ENCODE assay signal across 9 cellular contexts in genomic region chr11:65612691-65613090, GRCh38. TPM values are rescaled to one million over a fixed set of nuclear protein-coding genes. Genes with fewer than 3 reads are reported as not detected.
DNase-seq lines count a peak whose midpoint lies in the region; ATAC-seq and TF ChIP-seq lines count a peak whose summit lies in the region.
"Had no signal": no experiment of that assay in that cellular context is flagged by ENCODE, and none has a peak within 500 bp of the region (broad histone marks: within the 10 kb centered on the region; RNA-seq: fewer than 3 reads in every experiment).

No MANE protein-coding gene starts in this region.

- CTCF ChIA-PET in HCT116 (lab: Charles Lee): interaction anchor here (0.5 kb wide), 1 partner anchor 72 kb away, joined by 3 read pairs; no protein-coding TSS in a partner anchor
- CTCF ChIA-PET in activated CD8-positive, alpha-beta T cell treated with anti-CD3 and anti-CD28 coated beads for 36 hours (lab: Charles Lee): interaction anchor here (0.9 to 6.0 kb wide), 6 partner anchors 13 to 41 kb away, joined by 3 to 47 read pairs (median 8); partner anchors contain the start of genes EHBP1L1, FAM89B, KCNK7 and ZNRD2

- H3K4me2 ChIP-seq in HCT116 (ENCODE audit: low read length): peak overlapping the region; percentile 67

- H4K20me1 ChIP-seq in HCT116 (ENCODE audit: insufficient read depth): no peaks in the 10 kb centered on the region

- RAD21 ChIA-PET in HCT116 (lab: Charles Lee; ENCODE audit: low non-redundant PET in 1 of 2, low total read pairs in 2 of 2, uncharacterized antibody in 2 of 2, unreplicated experiment in 2 of 2): no interaction called here

- TF ChIP-seq RAD21 in HCT116 (IDR thresholded peaks at IDR 0.05; ENCODE audit: low read depth): no peak

- H3K4me3 ChIP-seq in HCT116 (replicated peaks in 1 of 2; ENCODE audit: low read depth in 1 of 2, low read length in 2 of 2) (peak overlapping the region; percentile 64 to 98), iPS-18c (ENCODE audit: insufficient read depth, low read depth, low read length) (peak overlapping the region; percentile 6; the same call in 1 of the 2 replicates), mucosa of descending colon (no peak overlapping the region)

- H3K27ac ChIP-seq in HCT116 (ENCODE audit: low read depth, low read length): peak overlapping the region; percentile 50; the same call in 1 of the 2 replicates

- H3K4me1 ChIP-seq in HCT116 (ENCODE audit: control insufficient read depth in 1 of 2, insufficient read depth in 2 of 2, low read length in 2 of 2): peaks cover 10 to 58% of the 10 kb centered on the region in 2 experiments
- H3K4me1 ChIP-seq in mucosa of descending colon (ENCODE audit: low read depth): peaks cover 34% of the 10 kb centered on the region

- DNase-seq in HCT116 (ENCODE audit: low read depth, low spot score) (no peak), posterior vena cava (ENCODE audit: low spot score) (no peak), mucosa of descending colon (no peak), GF-D8 (lab: John Stamatoyannopoulos, UW) (no peak)
- DNase-seq in activated CD8-positive, alpha-beta T cell treated with anti-CD3 and anti-CD28 coated beads for 36 hours: no peak
- no peak for DNase-seq in stimulated activated effector memory CD8-positive, alpha-beta T cell treated with anti-CD3 and anti-CD28 coated beads, Interleukin-12 subunit alpha, Interleukin-12 subunit beta, amount 100 ng/mL, for 72 hours (ENCODE audit: low spot score in 2 of 2)

- peak overlapping the region; percentile 84; the same call in 1 of the 2 replicates for H3K9ac ChIP-seq in HCT116 (ENCODE audit: low read length)

- intact Hi-C loops in HCT116 (cut with micrococcal nuclease) (no loop called here), posterior vena cava (cut with DNase I) (loop anchor here in 1 of 2 donors (5.0 kb wide), 1 partner anchor 35 kb away; the partner anchor contains the start of gene EHBP1L1), mucosa of descending colon (cut with DNase I, micrococcal nuclease) (no loop called here)
- intact Hi-C loops in activated CD8-positive, alpha-beta T cell treated with anti-CD3 and anti-CD28 coated beads for 36 hours (cut with micrococcal nuclease): no loop called here

- no TSS peak for BruUV-seq in HCT116 (replicated peaks; lab: Mats Ljungman, UMichigan)

- H3K27me3 Mint-ChIP-seq in activated CD8-positive, alpha-beta T cell treated with anti-CD3 and anti-CD28 coated beads for 36 hours: no peaks in the 10 kb centered on the region

- peak overlapping the region; percentile 88 for H3K27ac Mint-ChIP-seq in activated CD8-positive, alpha-beta T cell treated with anti-CD3 and anti-CD28 coated beads for 36 hours
- H3K27ac Mint-ChIP-seq in stimulated activated effector memory CD8-positive, alpha-beta T cell treated with anti-CD3 and anti-CD28 coated beads, Interleukin-12 subunit alpha, Interleukin-12 subunit beta, amount 100 ng/mL, for 72 hours: peak overlapping the region; percentile 88

- H3K27me3 ChIP-seq in HCT116 (ENCODE audit: insufficient read depth, low read length): no peaks in the 10 kb centered on the region

- POLR2A ChIA-PET in HCT116 (lab: Charles Lee): no interaction called here
- POLR2A ChIA-PET in activated CD8-positive, alpha-beta T cell treated with anti-CD3 and anti-CD28 coated beads for 36 hours (lab: Charles Lee): interaction anchor here (1.2 to 5.2 kb wide), 8 partner anchors 18 to 114 kb away, joined by 3 to 30 read pairs (median 4); partner anchors contain the start of genes KCNK7, MALAT1 and SIPA1

- peaks cover 50% of the 10 kb centered on the region for H3K4me1 Mint-ChIP-seq in activated CD8-positive, alpha-beta T cell treated with anti-CD3 and anti-CD28 coated beads for 36 hours (ENCODE audit: low read depth)
- peaks cover 62% of the 10 kb centered on the region for H3K4me1 Mint-ChIP-seq in stimulated activated effector memory CD8-positive, alpha-beta T cell treated with anti-CD3 and anti-CD28 coated beads, Interleukin-12 subunit alpha, Interleukin-12 subunit beta, amount 100 ng/mL, for 72 hours

- H3K4me3 Mint-ChIP-seq in activated CD8-positive, alpha-beta T cell treated with anti-CD3 and anti-CD28 coated beads for 36 hours: peak overlapping the region; percentile 93
- peak overlapping the region; percentile 92 for H3K4me3 Mint-ChIP-seq in stimulated activated effector memory CD8-positive, alpha-beta T cell treated with anti-CD3 and anti-CD28 coated beads, Interleukin-12 subunit alpha, Interleukin-12 subunit beta, amount 100 ng/mL, for 72 hours

- TF ChIP-seq CTCF in HCT116 (IDR thresholded peaks at IDR 0.05 in 2 of 3, conservative IDR thresholded peaks at IDR 0.05 in 1 of 3; ENCODE audit: borderline replicate concordance in 1 of 3, insufficient read depth in 1 of 3, low read depth in 2 of 3, low read length in 2 of 3) (no peak), mucosa of descending colon (IDR thresholded peaks at IDR 0.05) (no peak)
- TF ChIP-seq CTCF in activated CD8-positive, alpha-beta T cell treated with anti-CD3 and anti-CD28 coated beads for 36 hours (IDR thresholded peaks at IDR 0.05): no peak

- H3K9me3 ChIP-seq in HCT116 (ENCODE audit: control insufficient read depth in 1 of 2, insufficient read depth in 1 of 2, low read depth in 1 of 2, low read length in 2 of 2) (no peaks in the 10 kb centered on the region), iPS-18c (ENCODE audit: control insufficient read depth, insufficient read depth, low read length) (peaks cover 5% of the 10 kb centered on the region), mucosa of descending colon (no peaks in the 10 kb centered on the region)

- no peaks in the 10 kb centered on the region for H3K9me2 ChIP-seq in HCT116 (ENCODE audit: insufficient read depth)

- TF ChIP-seq POLR2A in HCT116 (IDR thresholded peaks at IDR 0.05; ENCODE audit: borderline replicate concordance, extremely low read depth, insufficient read depth, insufficient read length): no peak

- H3K36me3 ChIP-seq in HCT116 (ENCODE audit: control insufficient read depth in 1 of 2, insufficient read depth in 2 of 2, low read length in 2 of 2) (peaks cover 2 to 11% of the 10 kb centered on the region in 2 experiments; a peak in 2 of 4 replicates), mucosa of descending colon (ENCODE audit: low read depth) (peaks cover 9% of the 10 kb centered on the region)

- H2AFZ ChIP-seq in HCT116 (ENCODE audit: low read depth, low read length, poor library complexity, severe bottlenecking): no peak overlapping the region

- peaks cover 37% of the 10 kb centered on the region for H3K36me3 Mint-ChIP-seq in activated CD8-positive, alpha-beta T cell treated with anti-CD3 and anti-CD28 coated beads for 36 hours (ENCODE audit: low read depth)
- H3K36me3 Mint-ChIP-seq in stimulated activated effector memory CD8-positive, alpha-beta T cell treated with anti-CD3 and anti-CD28 coated beads, Interleukin-12 subunit alpha, Interleukin-12 subunit beta, amount 100 ng/mL, for 72 hours: peaks cover 79% of the 10 kb centered on the region

- ATAC-seq in HCT116 (no peak), mucosa of descending colon (no peak), HG02623 (IDR thresholded peaks at IDR 0.05; ENCODE audit: unreplicated experiment) (no peak)
- no peak for ATAC-seq in activated CD8-positive, alpha-beta T cell treated with anti-CD3 and anti-CD28 coated beads for 36 hours
- ATAC-seq in stimulated activated effector memory CD8-positive, alpha-beta T cell treated with anti-CD3 and anti-CD28 coated beads, Interleukin-12 subunit alpha, Interleukin-12 subunit beta, amount 100 ng/mL, for 72 hours: no peak

- H3K9me3 Mint-ChIP-seq in activated CD8-positive, alpha-beta T cell treated with anti-CD3 and anti-CD28 coated beads for 36 hours: no peaks in the 10 kb centered on the region
- no peaks in the 10 kb centered on the region for H3K9me3 Mint-ChIP-seq in stimulated activated effector memory CD8-positive, alpha-beta T cell treated with anti-CD3 and anti-CD28 coated beads, Interleukin-12 subunit alpha, Interleukin-12 subunit beta, amount 100 ng/mL, for 72 hours

- peaks cover 67% of the 10 kb centered on the region for H3K79me2 ChIP-seq in HCT116 (ENCODE audit: insufficient read depth, low read length)

TF ChIP-seq in HCT116, 20 proteins besides CTCF, POLR2A, EP300 and RAD21 (continues in another document):
- TF ChIP-seq ELF1 (IDR thresholded peaks at IDR 0.05; ENCODE audit: borderline replicate concordance, low read depth): no peak
- TF ChIP-seq CBX3 (IDR thresholded peaks at IDR 0.05; ENCODE audit: low read depth): no peak
- no peak for TF ChIP-seq ATF3 (IDR thresholded peaks at IDR 0.05)
- TF ChIP-seq EGR1 (IDR thresholded peaks at IDR 0.05; ENCODE audit: low read depth): no peak
- TF ChIP-seq ZNF274 (IDR thresholded peaks at IDR 0.05; ENCODE audit: low read depth, low read length): no peak
- TF ChIP-seq TCF7L2 (IDR thresholded peaks at IDR 0.05; ENCODE audit: borderline replicate concordance, extremely low read depth, insufficient read depth, insufficient read length): no peak
- no peak for TF ChIP-seq JUND (IDR thresholded peaks at IDR 0.05)

RNA-seq across cellular contexts. Expression of gene MAP3K11, which starts 1.3 kb away (rescaled TPM):
- total RNA-seq in HCT116 (2021; ENCODE audit: unreplicated experiment): 59.8 TPM
- polyA plus RNA-seq in HCT116 (2012): 38.4 and 39.6 TPM in 2 replicates
- 10 to 100 TPM; 40.3 to 45.6 TPM for total RNA-seq in activated CD8-positive, alpha-beta T cell treated with anti-CD3 and anti-CD28 coated beads for 36 hours
- total RNA-seq in posterior vena cava: 10 to 100 TPM; 39.1 to 46.3 TPM
- 100 to 1,000 TPM in 1 of 3 donors, 10 to 100 TPM in 2; 81.6 to 109 (median 95.7) TPM for total RNA-seq in mucosa of descending colon

RNA-seq across cellular contexts. Expression of gene PCNX3, which starts 2.9 kb away (rescaled TPM):
- total RNA-seq in HCT116 (2021; ENCODE audit: unreplicated experiment) (50.4 TPM), posterior vena cava (10 to 100 TPM; 21.3 to 22.6 TPM), mucosa of descending colon (10 to 100 TPM; 42.5 to 53.4 (median 47.5) TPM)
- 32.6 and 43.2 TPM in 2 replicates for polyA plus RNA-seq in HCT116 (2012)
- total RNA-seq in activated CD8-positive, alpha-beta T cell treated with anti-CD3 and anti-CD28 coated beads for 36 hours: 10 to 100 TPM; 34.3 to 34.4 TPM

RNA-seq across cellular contexts. Expression of gene KCNK7, which starts 17.1 kb away (rescaled TPM):
- total RNA-seq in HCT116 (2021; ENCODE audit: unreplicated experiment): 0.61 TPM
- 0.66 and 0.91 TPM in 2 replicates for polyA plus RNA-seq in HCT116 (2012)
- total RNA-seq in activated CD8-positive, alpha-beta T cell treated with anti-CD3 and anti-CD28 coated beads for 36 hours: under 1 TPM in 1 of 2 experiments, not detected in 1; 0.77 TPM
- total RNA-seq in posterior vena cava: under 1 TPM; 0.65 to 0.71 TPM
- total RNA-seq in mucosa of descending colon: 1 to 10 TPM in 2 of 3 donors, under 1 TPM in 1; 0.49 to 1.7 (median 1.5) TPM
- total RNA-seq: RPMI7951 had no signal

RNA-seq across cellular contexts. Expression of gene SIPA1, which starts 25.2 kb away (rescaled TPM):
- total RNA-seq in HCT116 (2021; ENCODE audit: unreplicated experiment) (105 TPM), posterior vena cava (10 to 100 TPM; 62.9 to 64.2 TPM), mucosa of descending colon (10 to 100 TPM; 23.2 to 52.5 (median 28.1) TPM)
- 88.0 and 91.4 TPM in 2 replicates for polyA plus RNA-seq in HCT116 (2012)
- total RNA-seq in activated CD8-positive, alpha-beta T cell treated with anti-CD3 and anti-CD28 coated beads for 36 hours: 100 to 1,000 TPM; 172 to 180 TPM

RNA-seq across cellular contexts. Expression of gene EHBP1L1, which starts 36.8 kb away (rescaled TPM):
- 105 TPM for total RNA-seq in HCT116 (2021; ENCODE audit: unreplicated experiment)
- polyA plus RNA-seq in HCT116 (2012): 88.5 and 90.6 TPM in 2 replicates
- 10 to 100 TPM; 94.0 to 99.4 TPM for total RNA-seq in activated CD8-positive, alpha-beta T cell treated with anti-CD3 and anti-CD28 coated beads for 36 hours
- 100 to 1,000 TPM; 190 to 223 TPM for total RNA-seq in posterior vena cava
- 100 to 1,000 TPM in 1 of 3 donors, 10 to 100 TPM in 2; 65.8 to 208 (median 65.9) TPM for total RNA-seq in mucosa of descending colon
